1 cellular context compared by ENCODE assay signal in the genomic region with DNA sequence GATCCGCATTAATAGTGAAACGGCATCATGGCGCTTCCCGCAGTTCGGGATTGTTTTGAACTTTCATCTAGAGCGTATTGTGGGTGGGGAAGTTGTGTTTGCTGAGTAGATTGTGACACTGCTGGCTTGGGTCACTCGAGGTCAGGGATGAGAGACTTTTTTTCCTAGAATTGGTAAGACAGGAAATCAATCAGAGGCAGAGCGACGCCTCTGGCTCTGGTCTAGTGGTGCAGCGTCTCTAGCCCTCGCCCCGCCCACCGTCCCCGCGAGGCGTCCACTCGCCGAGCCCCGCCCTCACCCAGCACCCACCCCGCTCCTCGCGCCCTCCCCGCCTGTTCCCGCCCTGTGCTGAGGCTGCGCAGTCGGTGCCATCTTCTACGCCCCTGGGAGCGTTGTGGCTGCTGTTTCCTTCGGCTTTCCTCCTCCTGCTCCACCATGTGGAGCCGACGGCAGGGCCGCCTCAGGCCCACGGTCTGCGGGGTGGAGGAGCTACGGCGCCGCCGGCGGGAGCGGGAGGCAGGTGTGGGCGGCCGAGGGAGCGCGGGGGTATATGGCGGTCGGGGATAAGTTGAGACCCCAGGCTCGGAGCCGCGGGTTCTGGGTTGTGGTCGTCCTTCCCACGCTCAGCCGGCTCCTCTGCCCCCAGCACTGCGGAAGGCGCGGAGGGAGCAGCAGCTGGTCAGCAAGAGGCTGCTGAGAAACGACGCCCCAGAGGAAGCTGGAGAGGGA.
TF ChIP-seq lines count a peak whose summit lies in the region.

A gene (plus strand): TSS at position 359 of the 729 bp plus-strand sequence. CDS start 77 bp downstream, at position 436.

TF ChIP-seq in HepG2, 621 proteins besides CTCF, POLR2A, EP300 and RAD21 (continued from another document):
- TF ChIP-seq, protein P1, sequence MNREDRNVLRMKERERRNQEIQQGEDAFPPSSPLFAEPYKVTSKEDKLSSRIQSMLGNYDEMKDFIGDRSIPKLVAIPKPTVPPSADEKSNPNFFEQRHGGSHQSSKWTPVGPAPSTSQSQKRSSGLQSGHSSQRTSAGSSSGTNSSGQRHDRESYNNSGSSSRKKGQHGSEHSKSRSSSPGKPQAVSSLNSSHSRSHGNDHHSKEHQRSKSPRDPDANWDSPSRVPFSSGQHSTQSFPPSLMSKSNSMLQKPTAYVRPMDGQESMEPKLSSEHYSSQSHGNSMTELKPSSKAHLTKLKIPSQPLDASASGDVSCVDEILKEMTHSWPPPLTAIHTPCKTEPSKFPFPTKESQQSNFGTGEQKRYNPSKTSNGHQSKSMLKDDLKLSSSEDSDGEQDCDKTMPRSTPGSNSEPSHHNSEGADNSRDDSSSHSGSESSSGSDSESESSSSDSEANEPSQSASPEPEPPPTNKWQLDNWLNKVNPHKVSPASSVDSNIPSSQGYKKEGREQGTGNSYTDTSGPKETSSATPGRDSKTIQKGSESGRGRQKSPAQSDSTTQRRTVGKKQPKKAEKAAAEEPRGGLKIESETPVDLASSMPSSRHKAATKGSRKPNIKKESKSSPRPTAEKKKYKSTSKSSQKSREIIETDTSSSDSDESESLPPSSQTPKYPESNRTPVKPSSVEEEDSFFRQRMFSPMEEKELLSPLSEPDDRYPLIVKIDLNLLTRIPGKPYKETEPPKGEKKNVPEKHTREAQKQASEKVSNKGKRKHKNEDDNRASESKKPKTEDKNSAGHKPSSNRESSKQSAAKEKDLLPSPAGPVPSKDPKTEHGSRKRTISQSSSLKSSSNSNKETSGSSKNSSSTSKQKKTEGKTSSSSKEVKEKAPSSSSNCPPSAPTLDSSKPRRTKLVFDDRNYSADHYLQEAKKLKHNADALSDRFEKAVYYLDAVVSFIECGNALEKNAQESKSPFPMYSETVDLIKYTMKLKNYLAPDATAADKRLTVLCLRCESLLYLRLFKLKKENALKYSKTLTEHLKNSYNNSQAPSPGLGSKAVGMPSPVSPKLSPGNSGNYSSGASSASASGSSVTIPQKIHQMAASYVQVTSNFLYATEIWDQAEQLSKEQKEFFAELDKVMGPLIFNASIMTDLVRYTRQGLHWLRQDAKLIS (CRISPR knock-in tag; IDR thresholded peaks at IDR 0.05), result no peak
- TF ChIP-seq ZNF563 (CRISPR knock-in tag; IDR thresholded peaks at IDR 0.05), result no peak
- TF ChIP-seq STAG1 (CRISPR knock-in tag; IDR thresholded peaks at IDR 0.05), result peak; percentile 64
- TF ChIP-seq, protein P2, sequence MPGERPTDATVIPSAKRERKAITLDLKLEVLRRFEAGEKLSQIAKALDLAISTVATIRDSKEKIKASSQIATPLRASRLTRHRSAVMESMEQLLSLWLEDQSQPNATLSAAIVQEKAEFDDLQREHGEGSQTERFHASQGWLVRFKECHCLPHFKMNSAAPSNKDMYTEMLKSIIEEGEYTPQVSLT (CRISPR knock-in tag; IDR thresholded peaks at IDR 0.05; ENCODE audit: borderline replicate concordance, low read depth), result peak; percentile 83; the same call in 1 of the 2 replicates
- no peak for TF ChIP-seq ZNF335 (CRISPR knock-in tag; IDR thresholded peaks at IDR 0.05)
- TF ChIP-seq CBX2 (IDR thresholded peaks at IDR 0.05; ENCODE audit: low read depth, low read length), result no peak
- no peak for TF ChIP-seq CBX2 (CRISPR knock-in tag; IDR thresholded peaks at IDR 0.05; ENCODE audit: low read depth)
- no peak for TF ChIP-seq IKZF1 (IDR thresholded peaks at IDR 0.05)
- TF ChIP-seq ZNF24 (IDR thresholded peaks at IDR 0.05), result no peak
- TF ChIP-seq KLF11 (CRISPR knock-in tag; IDR thresholded peaks at IDR 0.05), result no peak
- TF ChIP-seq HOXA9 (CRISPR knock-in tag; IDR thresholded peaks at IDR 0.05; ENCODE audit: borderline replicate concordance), result no peak
